ENCODE assay signal across 17 cellular contexts in the genomic region with DNA sequence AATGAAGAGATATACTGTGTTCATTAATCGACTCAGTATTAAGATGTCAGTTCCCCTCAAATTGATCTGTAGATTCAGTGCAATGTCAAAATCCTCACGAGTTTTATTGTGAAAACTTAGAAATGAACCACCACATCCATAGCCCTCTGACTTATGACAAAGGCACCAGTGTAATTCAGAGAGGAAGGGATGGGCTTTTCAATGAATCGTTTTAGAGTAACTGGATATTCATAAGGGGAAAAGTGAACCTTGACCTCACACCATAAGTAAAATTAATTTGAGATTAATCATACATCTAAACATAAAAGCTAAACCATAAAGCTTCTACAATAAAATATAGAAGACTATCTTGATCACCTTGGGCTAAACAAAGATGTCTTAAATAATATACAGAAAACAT.
A peak's percentile ranks its signal among the peaks of the same experiment; 100 is the strongest.
DNase-seq lines count a peak whose midpoint lies in the region; ATAC-seq lines count a peak whose summit lies in the region.
"Had no signal": no experiment of that assay in that cellular context is flagged by ENCODE, and none has a peak within 500 bp of the region (broad histone marks: within the 10 kb centered on the region; RNA-seq: fewer than 3 reads in every experiment).

No MANE protein-coding gene starts in this region.

- DNase-seq in ELR (ENCODE audit: low read depth) (peak; percentile 15), SW480 (ENCODE audit: low spot score) (peak; percentile 59), dermis blood vessel endothelial cell (no peak)
- DNase-seq in activated CD4-positive, alpha-beta T cell treated with anti-CD3 and anti-CD28 coated beads, Interleukin-2, amount 50 U/mL, for 4 hours, result no peak
- DNase-seq: 8988T; ACHN; BE2C; C1 segment of cervical spinal cord; Caco-2; Calu3; CD4-positive, alpha-beta memory T cell; CD4-positive, CD25-positive, alpha-beta regulatory T cell; CD8-positive, alpha-beta memory T cell; DMS79 treated with DMSO at 0.1 percent for 48 hours; GDM1 had no signal

- ATAC-seq in HG03342 (IDR thresholded peaks at IDR 0.05; ENCODE audit: unreplicated experiment), result no peak
- ATAC-seq: GM12878 had no signal

Comparison
In these comparisons a context has a peak if more than half of its experiments do, and no peak if none do; other contexts are left out.
1. DNase-seq: peak in ELR (single experiment) and SW480 (single experiment); none in activated CD4-positive, alpha-beta T cell treated with anti-CD3 and anti-CD28 coated beads, Interleukin-2, amount 50 U/mL, for 4 hours (0 of 2) and dermis blood vessel endothelial cell (single experiment).